In the genomic region with DNA sequence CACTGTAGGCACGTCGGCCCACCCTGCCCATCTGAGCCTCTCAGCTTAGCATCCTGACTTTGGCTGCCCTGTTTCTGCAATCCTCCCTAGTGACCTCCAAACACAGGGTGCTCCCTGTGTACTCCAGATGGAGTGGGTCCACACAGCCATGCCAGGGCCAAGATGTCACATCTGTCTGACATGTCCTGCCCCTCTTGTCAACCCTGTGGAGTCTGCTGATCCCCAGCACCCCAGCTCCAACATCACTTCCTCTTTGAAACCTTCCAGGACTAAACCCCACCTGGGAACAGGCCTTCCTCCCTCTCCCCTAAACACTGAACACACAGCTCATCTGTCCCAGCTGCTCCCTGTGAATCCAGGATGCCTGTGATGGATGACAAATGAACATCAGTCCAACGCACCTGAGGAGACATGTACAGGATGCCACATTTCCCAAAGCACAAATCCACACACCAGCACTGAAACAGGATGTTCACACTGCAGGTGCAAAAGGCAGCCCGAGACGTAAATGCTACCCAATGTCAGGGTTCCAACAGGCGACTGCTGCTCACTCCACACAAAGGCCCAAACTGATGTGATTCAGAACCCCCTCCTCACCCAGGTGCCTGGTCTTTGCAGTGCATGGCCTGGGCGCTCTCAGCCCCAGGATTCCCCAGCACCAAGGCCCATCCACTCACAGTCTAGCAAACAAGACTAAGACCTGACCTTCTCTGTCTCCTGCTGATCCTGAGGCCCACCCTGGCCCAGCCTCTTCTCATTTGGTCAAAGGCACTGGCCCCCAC, we compare ENCODE assay signal across 18 cellular contexts. TPM values are rescaled to one million over a fixed set of nuclear protein-coding genes. Genes with fewer than 3 reads are reported as not detected.
DNase-seq lines count a peak whose midpoint lies in the region; ATAC-seq, FAIRE-seq and TF ChIP-seq lines count a peak whose summit lies in the region.
"Had no signal": no experiment of that assay in that cellular context is flagged by ENCODE, and none has a peak within 500 bp of the region (broad histone marks: within the 10 kb centered on the region; RNA-seq: fewer than 3 reads in every experiment).

No MANE protein-coding gene starts in this region.

- no peak for TF ChIP-seq CTCF in keratinocyte (optimal IDR thresholded peaks at IDR 0.05 in 1 of 3, IDR thresholded peaks at IDR 0.05 in 1 of 3, conservative IDR thresholded peaks at IDR 0.05 in 1 of 3; ENCODE audit: extremely low read depth in 1 of 3, insufficient read depth in 2 of 3, low read length in 3 of 3)

- intact Hi-C loops in activated CD4-positive, alpha-beta T cell treated with anti-CD3 and anti-CD28 coated beads, Interleukin-2, amount 10 ng/mL, durations not matched to agents 24 days and 14 days (cut with micrococcal nuclease): no loop called here

- peak overlapping the region; percentile 22 for H3K9ac ChIP-seq in keratinocyte (ENCODE audit: control insufficient read depth, extremely low read depth, insufficient read depth, low read length)

- H3K9me3 ChIP-seq in keratinocyte (ENCODE audit: control insufficient read depth, low read depth, low read length): no peaks in the 10 kb centered on the region

- DNase-seq in activated CD4-positive, alpha-beta T cell treated with anti-CD3 and anti-CD28 coated beads, Interleukin-2, amount 10 ng/mL, durations not matched to agents 24 days and 14 days: no peak
- no peak for DNase-seq in activated CD4-positive, alpha-beta T cell treated with anti-CD3 and anti-CD28 coated beads, Interleukin-2, amount 50 U/mL, for 1 hour
- no peak for DNase-seq in stimulated activated naive CD8-positive, alpha-beta T cell treated with anti-CD3 and anti-CD28 coated beads, Interleukin-15, amount 100 ng/mL, for 72 hours
- DNase-seq in stimulated activated naive CD8-positive, alpha-beta T cell treated with anti-CD3 and anti-CD28 coated beads, Interleukin-15, Interleukin-2, amounts not matched to agents 100 U/mL and 50 U/mL, for 24 hours: no peak
- DNase-seq in keratinocyte (ENCODE audit: low read depth, low spot score) (no peak), SKM-1 (lab: John Stamatoyannopoulos, UW; ENCODE audit: unreplicated experiment) (no peak)
- DNase-seq: AML-193; DMS79 treated with DMSO at 0.1 percent for 48 hours; NCI-H1105; NCI-H748 treated with DMSO at 0.1 percent for 48 hours; NK-92 treated with Interleukin-12 subunit alpha and Interleukin-12 subunit beta, amount 100 ng/mL, for 24 hours had no signal

- no peaks in the 10 kb centered on the region for H3K27me3 Mint-ChIP-seq in activated CD4-positive, alpha-beta T cell treated with anti-CD3 and anti-CD28 coated beads, Interleukin-2, amount 10 ng/mL, durations not matched to agents 24 days and 14 days
- H3K27me3 Mint-ChIP-seq in stimulated activated naive CD8-positive, alpha-beta T cell treated with anti-CD3 and anti-CD28 coated beads, Interleukin-15, amount 100 ng/mL, for 72 hours: no peaks in the 10 kb centered on the region

- H3K36me3 Mint-ChIP-seq in activated CD4-positive, alpha-beta T cell treated with anti-CD3 and anti-CD28 coated beads, Interleukin-2, amount 10 ng/mL, durations not matched to agents 24 days and 14 days (ENCODE audit: low read depth): peaks cover 5% of the 10 kb centered on the region

- FAIRE-seq in keratinocyte (lab: Jason Lieb, UNC): peak; percentile 75
- FAIRE-seq: RCC 7860 had no signal

- no peak for ATAC-seq in stimulated activated naive CD8-positive, alpha-beta T cell treated with anti-CD3 and anti-CD28 coated beads, Interleukin-15, amount 100 ng/mL, for 72 hours
- ATAC-seq in stimulated activated naive CD8-positive, alpha-beta T cell treated with anti-CD3 and anti-CD28 coated beads, Interleukin-15, Interleukin-2, amounts not matched to agents 100 U/mL and 50 U/mL, for 24 hours: no peak
- no peak for ATAC-seq in HG02884 (IDR thresholded peaks at IDR 0.05; ENCODE audit: unreplicated experiment)
- ATAC-seq in GM21515 (IDR thresholded peaks at IDR 0.05; ENCODE audit: unreplicated experiment): no peak

- dilution Hi-C loops in keratinocyte (cut with MboI; ENCODE audit: extremely low pct_ligation_motif_present, low sequenced_read_pairs): no loop called here

- no peaks in the 10 kb centered on the region for H3K9me3 Mint-ChIP-seq in activated CD4-positive, alpha-beta T cell treated with anti-CD3 and anti-CD28 coated beads, Interleukin-2, amount 10 ng/mL, durations not matched to agents 24 days and 14 days
- H3K9me3 Mint-ChIP-seq in stimulated activated naive CD8-positive, alpha-beta T cell treated with anti-CD3 and anti-CD28 coated beads, Interleukin-15, amount 100 ng/mL, for 72 hours: no peaks in the 10 kb centered on the region

- H3K27ac Mint-ChIP-seq in activated CD4-positive, alpha-beta T cell treated with anti-CD3 and anti-CD28 coated beads, Interleukin-2, amount 10 ng/mL, durations not matched to agents 24 days and 14 days: peak overlapping the region; percentile 38
- H3K27ac Mint-ChIP-seq in stimulated activated naive CD8-positive, alpha-beta T cell treated with anti-CD3 and anti-CD28 coated beads, Interleukin-15, amount 100 ng/mL, for 72 hours: peak overlapping the region; percentile 10 to 65

- no peak overlapping the region for H2AFZ ChIP-seq in keratinocyte (ENCODE audit: control insufficient read depth, low read length)

- H3K4me3 Mint-ChIP-seq in activated CD4-positive, alpha-beta T cell treated with anti-CD3 and anti-CD28 coated beads, Interleukin-2, amount 10 ng/mL, durations not matched to agents 24 days and 14 days: no peak overlapping the region
- no peak overlapping the region for H3K4me3 Mint-ChIP-seq in stimulated activated naive CD8-positive, alpha-beta T cell treated with anti-CD3 and anti-CD28 coated beads, Interleukin-15, amount 100 ng/mL, for 72 hours

- peak overlapping the region; percentile 41 for H3K4me2 ChIP-seq in keratinocyte (ENCODE audit: control insufficient read depth, extremely low read depth, insufficient read depth, low read depth, low read length)

- H3K9me1 ChIP-seq in keratinocyte (ENCODE audit: control insufficient read depth, extremely low read depth, insufficient read depth, low read length): peaks cover 3% of the 10 kb centered on the region

- peaks cover 19% of the 10 kb centered on the region for H3K4me1 ChIP-seq in keratinocyte (ENCODE audit: control insufficient read depth, extremely low read depth, insufficient read depth, low read length)

- H3K27me3 ChIP-seq in keratinocyte (ENCODE audit: control insufficient read depth, extremely low read depth, insufficient read depth, low read length): no peaks in the 10 kb centered on the region

- no peaks in the 10 kb centered on the region for H4K20me1 ChIP-seq in keratinocyte (ENCODE audit: control insufficient read depth, extremely low read depth, insufficient read depth, low read length)

- peaks cover 13 to 17% of the 10 kb centered on the region in 2 experiments for H3K36me3 ChIP-seq in keratinocyte (ENCODE audit: control insufficient read depth in 2 of 2, extremely low read depth in 1 of 2, insufficient read depth in 2 of 2, low read length in 2 of 2)

- no peaks in the 10 kb centered on the region for H3K4me1 Mint-ChIP-seq in activated CD4-positive, alpha-beta T cell treated with anti-CD3 and anti-CD28 coated beads, Interleukin-2, amount 10 ng/mL, durations not matched to agents 24 days and 14 days
- H3K4me1 Mint-ChIP-seq in stimulated activated naive CD8-positive, alpha-beta T cell treated with anti-CD3 and anti-CD28 coated beads, Interleukin-15, amount 100 ng/mL, for 72 hours: no peaks in the 10 kb centered on the region

- no peaks in the 10 kb centered on the region for H3K79me2 ChIP-seq in keratinocyte (ENCODE audit: control insufficient read depth, insufficient read depth, low read length)

- H3K27ac ChIP-seq in keratinocyte (ENCODE audit: control insufficient read depth, insufficient read depth, low read length): peak overlapping the region; percentile 3
- H3K27ac ChIP-seq: 22Rv1, C4-2B had no signal

- peak overlapping the region in 1 of 3 experiments; percentile 14 for H3K4me3 ChIP-seq in keratinocyte (ENCODE audit: control insufficient read depth in 2 of 3, extremely low read depth in 1 of 3, insufficient read depth in 2 of 3, low read depth in 1 of 3, low read length in 3 of 3)

RNA-seq across cellular contexts. Expression of gene TSSK2, which starts 2.0 kb away (rescaled TPM):
- total RNA-seq in activated CD4-positive, alpha-beta T cell treated with anti-CD3 and anti-CD28 coated beads, Interleukin-2, amount 10 ng/mL, durations not matched to agents 24 days and 14 days: not detected in 2 replicates
- not detected in 3 replicates for polyA plus RNA-seq in keratinocyte
- polyA plus RNA-seq in keratinocyte (2011; ENCODE audit: low read depth): not detected
- polyA plus RNA-seq in keratinocyte (2011; cell fraction: cytosol; rRNA removed): not detected in 2 replicates
- not detected in 2 replicates for polyA plus RNA-seq in keratinocyte (2011; cell fraction: nucleus; rRNA removed)
- polyA plus RNA-seq in keratinocyte (2012; ENCODE audit: low replicate concordance): not detected in 2 replicates
- polyA minus RNA-seq in keratinocyte: not detected in 3 replicates
- not detected for polyA minus RNA-seq in keratinocyte (2011; cell fraction: cytosol; rRNA and poly(A)+ RNA removed)
- not detected in 2 replicates for polyA minus RNA-seq in keratinocyte (2011; cell fraction: nucleus; rRNA and poly(A)+ RNA removed)
- total RNA-seq: H4, NCI-H460 had no signal

RNA-seq across cellular contexts. Expression of gene DGCR2, which starts 6.9 kb away (rescaled TPM):
- total RNA-seq in activated CD4-positive, alpha-beta T cell treated with anti-CD3 and anti-CD28 coated beads, Interleukin-2, amount 10 ng/mL, durations not matched to agents 24 days and 14 days: 23.8 and 25.5 TPM in 2 replicates
- 23.2 to 67.6 TPM (median 34.1 TPM) in 3 replicates for polyA plus RNA-seq in keratinocyte
- 16.6 TPM for polyA plus RNA-seq in keratinocyte (2011; ENCODE audit: low read depth)
- 24.9 and 27.7 TPM in 2 replicates for polyA plus RNA-seq in keratinocyte (2011; cell fraction: cytosol; rRNA removed)
- 124 and 131 TPM in 2 replicates for polyA plus RNA-seq in keratinocyte (2011; cell fraction: nucleus; rRNA removed)
- 49.5 and 56.8 TPM in 2 replicates for polyA plus RNA-seq in keratinocyte (2012; ENCODE audit: low replicate concordance)
- polyA minus RNA-seq in keratinocyte: 60.2 to 164 TPM (median 66.0 TPM) in 3 replicates
- 57.0 TPM for polyA minus RNA-seq in keratinocyte (2011; cell fraction: cytosol; rRNA and poly(A)+ RNA removed)
- 105 and 156 TPM in 2 replicates for polyA minus RNA-seq in keratinocyte (2011; cell fraction: nucleus; rRNA and poly(A)+ RNA removed)

RNA-seq across cellular contexts. Expression of gene ESS2, which starts 15.3 kb away (rescaled TPM):
- 17.6 and 19.1 TPM in 2 replicates for total RNA-seq in activated CD4-positive, alpha-beta T cell treated with anti-CD3 and anti-CD28 coated beads, Interleukin-2, amount 10 ng/mL, durations not matched to agents 24 days and 14 days
- 10.0 to 16.5 TPM (median 10.7 TPM) in 3 replicates for polyA plus RNA-seq in keratinocyte
- polyA plus RNA-seq in keratinocyte (2011; ENCODE audit: low read depth): 8.0 TPM
- 6.2 and 13.5 TPM in 2 replicates for polyA plus RNA-seq in keratinocyte (2011; cell fraction: cytosol; rRNA removed)
- polyA plus RNA-seq in keratinocyte (2011; cell fraction: nucleus; rRNA removed): 13.5 and 17.6 TPM in 2 replicates
- 13.4 and 13.5 TPM in 2 replicates for polyA plus RNA-seq in keratinocyte (2012; ENCODE audit: low replicate concordance)
- polyA minus RNA-seq in keratinocyte: 3.6 to 8.2 TPM (median 6.0 TPM) in 3 replicates
- 9.8 TPM for polyA minus RNA-seq in keratinocyte (2011; cell fraction: cytosol; rRNA and poly(A)+ RNA removed)
- 4.6 and 8.5 TPM in 2 replicates for polyA minus RNA-seq in keratinocyte (2011; cell fraction: nucleus; rRNA and poly(A)+ RNA removed)

RNA-seq across cellular contexts. Expression of gene GSC2, which starts 21.0 kb away (rescaled TPM):
- total RNA-seq in activated CD4-positive, alpha-beta T cell treated with anti-CD3 and anti-CD28 coated beads, Interleukin-2, amount 10 ng/mL, durations not matched to agents 24 days and 14 days: not detected in 2 replicates
- not detected in 3 replicates for polyA plus RNA-seq in keratinocyte
- not detected for polyA plus RNA-seq in keratinocyte (2011; ENCODE audit: low read depth)
- polyA plus RNA-seq in keratinocyte (2011; cell fraction: cytosol; rRNA removed): not detected in 2 replicates
- not detected in 2 replicates for polyA plus RNA-seq in keratinocyte (2011; cell fraction: nucleus; rRNA removed)
- not detected in 2 replicates for polyA plus RNA-seq in keratinocyte (2012; ENCODE audit: low replicate concordance)
- polyA minus RNA-seq in keratinocyte: not detected in 3 replicates
- not detected for polyA minus RNA-seq in keratinocyte (2011; cell fraction: cytosol; rRNA and poly(A)+ RNA removed)
- not detected in 2 replicates for polyA minus RNA-seq in keratinocyte (2011; cell fraction: nucleus; rRNA and poly(A)+ RNA removed)
- total RNA-seq: H4, NCI-H460 had no signal

RNA-seq across cellular contexts. Expression of gene SLC25A1, which starts 49.4 kb away (rescaled TPM):
- 39.4 and 41.2 TPM in 2 replicates for total RNA-seq in activated CD4-positive, alpha-beta T cell treated with anti-CD3 and anti-CD28 coated beads, Interleukin-2, amount 10 ng/mL, durations not matched to agents 24 days and 14 days
- polyA plus RNA-seq in keratinocyte: 27.7 to 61.6 TPM (median 37.2 TPM) in 3 replicates
- 11.9 TPM for polyA plus RNA-seq in keratinocyte (2011; ENCODE audit: low read depth)
- 36.3 and 86.3 TPM in 2 replicates for polyA plus RNA-seq in keratinocyte (2011; cell fraction: cytosol; rRNA removed)
- polyA plus RNA-seq in keratinocyte (2011; cell fraction: nucleus; rRNA removed): 35.0 and 40.1 TPM in 2 replicates
- polyA plus RNA-seq in keratinocyte (2012; ENCODE audit: low replicate concordance): 46.2 and 108 TPM in 2 replicates
- polyA minus RNA-seq in keratinocyte: 41.3 to 114 TPM (median 57.3 TPM) in 3 replicates
- 133 TPM for polyA minus RNA-seq in keratinocyte (2011; cell fraction: cytosol; rRNA and poly(A)+ RNA removed)
- 14.7 and 18.0 TPM in 2 replicates for polyA minus RNA-seq in keratinocyte (2011; cell fraction: nucleus; rRNA and poly(A)+ RNA removed)
